10 cellular contexts compared by ENCODE assay signal in genomic region chr2:219505585-219505984, GRCh38. TPM values are rescaled to one million over a fixed set of nuclear protein-coding genes. Genes with fewer than 3 reads are reported as not detected.
"Had no signal": no experiment of that assay in that cellular context is flagged by ENCODE, and none has a peak within 500 bp of the region (broad histone marks: within the 10 kb centered on the region; RNA-seq: fewer than 3 reads in every experiment).

No MANE protein-coding gene starts in this region.

- DNase-seq: IMR-90, KBM-7, KG1 had no signal

- H3K4me3 ChIP-seq: K562 had no signal

- H3K4me2 ChIP-seq: KMS-11 had no signal

- H3K27ac ChIP-seq: HL-60, KMS-11 had no signal

- H3K9me3 Mint-ChIP-seq: IgD-negative memory B cell had no signal

- ATAC-seq: HepG2, K562 had no signal

- FAIRE-seq: HepG2, HTR-8/SVneo, K562 had no signal

- H3K27ac Mint-ChIP-seq: IgD-negative memory B cell had no signal

- H3K9ac ChIP-seq: KMS-11 had no signal

- H3K4me3 Mint-ChIP-seq: IgD-negative memory B cell had no signal

RNA-seq across cellular contexts. Expression of gene ASIC4, which starts 8.7 kb away (rescaled TPM):
- total RNA-seq: HepG2, HT1080, IMR-90 had no signal
- polyA plus RNA-seq: IgD-negative memory B cell had no signal
